ENCODE assay signal across 12 cellular contexts in genomic region chr1:32438777-32439176, GRCh38. TPM values are rescaled to one million over a fixed set of nuclear protein-coding genes. Genes with fewer than 3 reads are reported as not detected.
A peak's percentile ranks its signal among the peaks of the same experiment; 100 is the strongest.
DNase-seq lines count a peak whose midpoint lies in the region; ATAC-seq, FAIRE-seq and TF ChIP-seq lines count a peak whose summit lies in the region.
"Not testable (repeated sequence)": the region's sequence is repeated elsewhere in the genome, so short reads cannot be mapped to it uniquely, and the experiment has no call there.
"Had no signal": no experiment of that assay in that cellular context is flagged by ENCODE, and none has a peak within 500 bp of the region (broad histone marks: within the 10 kb centered on the region; RNA-seq: fewer than 3 reads in every experiment).

No MANE protein-coding gene starts in this region.

- H3K4me3 ChIP-seq in HUES6 (ENCODE audit: low read depth, low read length); iPS-18a (ENCODE audit: low read length); mesendoderm (ENCODE audit: low read length); trophoblast cell (ENCODE audit: low read depth, low read length): not testable (repeated sequence)
- peak overlapping the region in 1 of 4 experiments; percentile 6; a peak in 1 of 8 replicates for H3K4me3 ChIP-seq in H1 (ENCODE audit: extremely low read depth in 1 of 4, insufficient read depth in 2 of 4, low read depth in 3 of 4, low read length in 4 of 4)

- not testable (repeated sequence) for H3K23me2 ChIP-seq in H9 (ENCODE audit: insufficient read length, low read depth, low read length, poor library complexity, severe bottlenecking); H1 (ENCODE audit: low read depth, low read length)

- H3K79me2 ChIP-seq in H9 (ENCODE audit: insufficient read depth, low read length); H1 (ENCODE audit: control insufficient read depth in 1 of 2, insufficient read depth in 2 of 2, low read length in 2 of 2); mesendoderm (ENCODE audit: control insufficient read depth, insufficient read depth, low read length); trophoblast cell (ENCODE audit: control insufficient read depth, insufficient read depth, low read length, poor library complexity): not testable (repeated sequence)

- not testable (repeated sequence) for H3K79me1 ChIP-seq in H9 (ENCODE audit: insufficient read depth, low read depth, low read length, poor library complexity, severe bottlenecking); H1 (ENCODE audit: low read depth, low read length); mesendoderm (ENCODE audit: low read length); trophoblast cell (ENCODE audit: low read length)

- H3K18ac ChIP-seq in H9 (ENCODE audit: insufficient read length, low read depth, low read length); trophoblast cell (ENCODE audit: low read length): not testable (repeated sequence)
- H3K18ac ChIP-seq in H1 (ENCODE audit: extremely low read depth, low read length) (peak overlapping the region; percentile 62; the same call in 1 of the 2 replicates), mesendoderm (ENCODE audit: low read length) (peak overlapping the region; percentile 94)

- H4K5ac ChIP-seq in H9 (ENCODE audit: insufficient read length, low read depth, low read length); mesendoderm (ENCODE audit: low read length): not testable (repeated sequence)
- H4K5ac ChIP-seq in H1 (ENCODE audit: insufficient read length, low read depth, low read length) = peak overlapping the region; percentile 85

- not testable (repeated sequence) for FAIRE-seq in H1 (lab: Jason Lieb, UNC)

- not testable (repeated sequence) for H3K4me2 ChIP-seq in H9 (ENCODE audit: insufficient read depth, insufficient read length, low read length); mesendoderm (ENCODE audit: low read length); trophoblast cell (ENCODE audit: low read length)
- 0 out of 4 replicates have a peak overlapping the region, but pooled peaks of 1 of the 2 experiments have one; percentile 0 for H3K4me2 ChIP-seq in H1 (ENCODE audit: insufficient read depth in 1 of 2, low read depth in 2 of 2, low read length in 2 of 2)

- no CpG with 5 or more reads among the region's 4 CpGs for WGBS in H9 (ENCODE audit: extremely low coverage, insufficient read length, low lambda C conversion rate)
- 98% methylated on average over 3 of the region's 4 CpGs; no CpG with 5 or more reads in 1 of the 2 experiments for WGBS in H1 (ENCODE audit: extremely low coverage in 1 of 2, insufficient coverage in 1 of 2, insufficient read length in 1 of 2, insufficient replicate concordance in 2 of 2, low coverage in 1 of 2, low lambda C conversion rate in 2 of 2, missing lambda C conversion rate in 1 of 2), 2 experiments
- WGBS in mesendoderm (ENCODE audit: extremely low coverage, insufficient coverage, low lambda C conversion rate) = no CpG with 5 or more reads among the region's 4 CpGs
- no CpG with 5 or more reads among the region's 4 CpGs for WGBS in trophoblast cell (ENCODE audit: extremely low coverage, insufficient coverage, insufficient read length)

- not testable (repeated sequence) for H3K4me3 Mint-ChIP-seq in H9, WTC11

- H3K9ac ChIP-seq in H9 (ENCODE audit: extremely low read depth, insufficient read length, low read length); H1 (replicated peaks in 1 of 4; ENCODE audit: extremely low read depth in 1 of 4, low read depth in 3 of 4, low read length in 3 of 4); iPS-18a (ENCODE audit: low read length); mesendoderm (ENCODE audit: low read length); trophoblast cell (ENCODE audit: low read length): not testable (repeated sequence)
- peak overlapping the region; percentile 48 for H3K9ac ChIP-seq in HUES6 (ENCODE audit: low read length)

- POLR2A ChIA-PET in WTC11 (lab: Charles Lee) = interaction anchor here (0.6 to 0.8 kb wide), 2 partner anchors 16 to 103 kb away, joined by 4 to 5 read pairs; partner anchors contain the start of gene MARCKSL1
- POLR2A ChIA-PET in H1 (lab: Charles Lee; ENCODE audit: partially characterized antibody) = interaction anchor here (0.7 to 3.8 kb wide), 4 partner anchors 12 to 251 kb away, joined by 3 to 17 read pairs (median 4); partner anchors contain the start of gene ZBTB8B

- not testable (repeated sequence) for H3K27me3 ChIP-seq in H9 (ENCODE audit: insufficient read depth, low read length); HUES6 (ENCODE audit: control insufficient read depth, insufficient read depth, low read length); H1 (replicated peaks in 1 of 4; ENCODE audit: control insufficient read depth in 3 of 4, extremely low read depth in 1 of 4, insufficient read depth in 3 of 4, low read length in 3 of 4); iPS-18a (ENCODE audit: control insufficient read depth, insufficient read depth, low read length); mesendoderm (ENCODE audit: insufficient read depth, low read length, poor library complexity); trophoblast cell (ENCODE audit: insufficient read depth, low read length)

- H4K91ac ChIP-seq in H9 (ENCODE audit: insufficient read length, low read depth, low read length); trophoblast cell (ENCODE audit: low read depth, low read length): not testable (repeated sequence)
- peak overlapping the region; percentile 97 for H4K91ac ChIP-seq in H1 (replicated peaks; ENCODE audit: insufficient read length, low read length)

- H4K12ac ChIP-seq in trophoblast cell (ENCODE audit: low read depth, low read length) = not testable (repeated sequence)

- not testable (repeated sequence) for H2AFZ ChIP-seq in H9 (ENCODE audit: low read length); H1 (ENCODE audit: low read length); trophoblast cell (ENCODE audit: insufficient read depth, low read length, poor library complexity)

- H2AK5ac ChIP-seq in H9 (ENCODE audit: insufficient read length, low read length); trophoblast cell (ENCODE audit: low read length): not testable (repeated sequence)
- H2AK5ac ChIP-seq in H1 (ENCODE audit: low read depth, low read length) (peak overlapping the region; percentile 65; the same call in 1 of the 2 replicates), mesendoderm (ENCODE audit: low read length) (peak overlapping the region; percentile 15)

- H2BK12ac ChIP-seq in H9 (ENCODE audit: insufficient read length, low read depth, low read length); trophoblast cell (ENCODE audit: low read length): not testable (repeated sequence)
- H2BK12ac ChIP-seq in H1 (ENCODE audit: low read depth, low read length) = peak overlapping the region; percentile 84; the same call in 1 of the 2 replicates

- not testable (repeated sequence) for H4K20me1 ChIP-seq in H9 (ENCODE audit: control insufficient read depth, insufficient read depth, insufficient read length); H1 (replicated peaks in 1 of 2; ENCODE audit: control insufficient read depth in 1 of 2, insufficient read depth in 2 of 2, low read length in 2 of 2)

- H3K9me3 Mint-ChIP-seq in H9 = peaks cover 35 to 36% of the 10 kb centered on the region in 2 experiments
- peaks cover 15% of the 10 kb centered on the region for H3K9me3 Mint-ChIP-seq in WTC11

- not testable (repeated sequence) for H3K4ac ChIP-seq in H9 (ENCODE audit: low read depth, low read length); H1 (replicated peaks; ENCODE audit: insufficient read length, low read depth, low read length); trophoblast cell (ENCODE audit: low read depth, low read length)
- H3K4ac ChIP-seq in mesendoderm (ENCODE audit: low read depth, low read length) = peak overlapping the region; percentile 18

- peak overlapping the region in 1 of 3 experiments; percentile 97; a peak in 5 of 7 replicates for H3K27ac Mint-ChIP-seq in H9
- H3K27ac Mint-ChIP-seq in WTC11 = peak overlapping the region; percentile 99

- H3T11ph ChIP-seq in H9 (ENCODE audit: low read length) = not testable (repeated sequence)

- H3K14ac ChIP-seq in H9 (ENCODE audit: insufficient read depth, low read length); H1 (ENCODE audit: insufficient read length); trophoblast cell (ENCODE audit: low read length): not testable (repeated sequence)

- not testable (repeated sequence) for H3K27ac ChIP-seq in H9 (ENCODE audit: insufficient read length, low read depth, low read length)
- H3K27ac ChIP-seq in HUES6 (ENCODE audit: low read depth, low read length) (peak overlapping the region; percentile 88; the same call in 1 of the 2 replicates), H1 (ENCODE audit: low read depth, low read length) (peak overlapping the region; percentile 34; the same call in 1 of the 2 replicates), iPS-18a (ENCODE audit: low read length) (peak overlapping the region; percentile 75), mesendoderm (ENCODE audit: low read depth, low read length) (peak overlapping the region; percentile 84), trophoblast cell (ENCODE audit: low read depth, low read length) (peak overlapping the region; percentile 19)

- TF ChIP-seq POLR2A in H1 (IDR thresholded peaks at IDR 0.05; ENCODE audit: control extremely low read depth in 1 of 2, low read depth in 2 of 2, low read length in 2 of 2) = not testable (repeated sequence)

- H2BK20ac ChIP-seq in H9 (ENCODE audit: low read depth, low read length, poor library complexity, severe bottlenecking) (peak overlapping the region; percentile 95), H1 (ENCODE audit: low read length) (peak overlapping the region; percentile 98; the same call in 1 of the 2 replicates)

- H3K36me3 Mint-ChIP-seq in H9 (ENCODE audit: insufficient read depth in 1 of 3, low read depth in 3 of 3) (peaks cover 6 to 36% (median 20%) of the 10 kb centered on the region in 3 experiments; a peak in 6 of 7 replicates), WTC11 (peaks cover 19% of the 10 kb centered on the region)

- not testable (repeated sequence) for H2BK5ac ChIP-seq in H9 (ENCODE audit: insufficient read length, low read length); trophoblast cell (ENCODE audit: low read depth, low read length, poor library complexity)
- H2BK5ac ChIP-seq in H1 (ENCODE audit: low read depth, low read length) (peak overlapping the region; percentile 74; the same call in 1 of the 2 replicates), mesendoderm (ENCODE audit: low read length) (peak overlapping the region; percentile 52)

- H3K56ac ChIP-seq in H9 (ENCODE audit: insufficient read length, low read depth, low read length); H1 (replicated peaks; ENCODE audit: insufficient read length, low read depth, low read length): not testable (repeated sequence)
- H3K56ac ChIP-seq in mesendoderm (ENCODE audit: low read length) = peak overlapping the region; percentile 25

- not testable (repeated sequence) for H3K23ac ChIP-seq in H9 (ENCODE audit: insufficient read length, low read depth, low read length); H1 (ENCODE audit: insufficient read length); mesendoderm (ENCODE audit: low read length); trophoblast cell (ENCODE audit: low read length)

- H3K4me1 ChIP-seq in H9 (ENCODE audit: insufficient read depth, low read length); iPS-18a (ENCODE audit: control insufficient read depth, low read depth, low read length); mesendoderm (ENCODE audit: control insufficient read depth, low read depth, low read length); trophoblast cell (ENCODE audit: control insufficient read depth in 1 of 2, insufficient read depth in 2 of 2, low read length in 2 of 2): not testable (repeated sequence)
- peaks cover 10% of the 10 kb centered on the region for H3K4me1 ChIP-seq in HUES6 (ENCODE audit: control insufficient read depth, insufficient read depth, low read length)
- H3K4me1 ChIP-seq in H1 (replicated peaks in 1 of 4; ENCODE audit: control insufficient read depth in 3 of 4, insufficient read depth in 4 of 4, low read length in 3 of 4) = peaks cover 0 to 11% (median 4%) of the 10 kb centered on the region in 4 experiments; a peak in 3 of 7 replicates

- not testable (repeated sequence) for H3K9me3 ChIP-seq in H9 (ENCODE audit: control insufficient read depth, low read depth, low read length); iPS-18a (ENCODE audit: control insufficient read depth, low read depth, low read length); trophoblast cell (ENCODE audit: insufficient read depth, low read depth, low read length)
- H3K9me3 ChIP-seq in HUES6 (ENCODE audit: control insufficient read depth, insufficient read depth, low read depth, low read length) = peaks cover 14% of the 10 kb centered on the region; the same call in 1 of the 2 replicates
- H3K9me3 ChIP-seq in H1 (ENCODE audit: insufficient read depth in 2 of 2, low read depth in 1 of 2, low read length in 1 of 2) = peaks cover 11 to 13% of the 10 kb centered on the region in 2 experiments; a peak in 2 of 4 replicates

- peaks cover 13 to 36% of the 10 kb centered on the region in 2 experiments for H3K4me1 Mint-ChIP-seq in H9
- H3K4me1 Mint-ChIP-seq in WTC11 = peaks cover 32% of the 10 kb centered on the region

- ATAC-seq in WTC11 = not testable (repeated sequence)

- not testable (repeated sequence) for TF ChIP-seq CTCF in H9 (conservative IDR thresholded peaks at IDR 0.05); WTC11 (IDR thresholded peaks at IDR 0.05); H1 (IDR thresholded peaks at IDR 0.05; ENCODE audit: control extremely low read depth in 1 of 3, insufficient read depth in 1 of 3, low read depth in 1 of 3, low read length in 3 of 3)

- not testable (repeated sequence) for TF ChIP-seq EP300 in H1 (IDR thresholded peaks at IDR 0.05; ENCODE audit: borderline replicate concordance in 1 of 2, low read depth in 2 of 2, low read length in 2 of 2)

- not testable (repeated sequence) for H4K8ac ChIP-seq in H9 (replicated peaks; ENCODE audit: insufficient read length, low read depth, low read length); trophoblast cell (ENCODE audit: low read depth, low read length)
- H4K8ac ChIP-seq in H1 (ENCODE audit: extremely low read depth, insufficient read depth, low read length) (peak overlapping the region; percentile 14; the same call in 1 of the 2 replicates), mesendoderm (ENCODE audit: low read depth, low read length) (peak overlapping the region; percentile 28)

- H2BK15ac ChIP-seq in H9 (ENCODE audit: low read depth, low read length); H1 (ENCODE audit: low read length); mesendoderm (replicated peaks; ENCODE audit: low read depth): not testable (repeated sequence)

- not testable (repeated sequence) for TF ChIP-seq RAD21 in H1 (IDR thresholded peaks at IDR 0.05 in 1 of 2, conservative IDR thresholded peaks at IDR 0.05 in 1 of 2; ENCODE audit: low read depth in 2 of 2, low read length in 2 of 2)

- not testable (repeated sequence) for H3K27me3 Mint-ChIP-seq in H9 (ENCODE audit: low read depth); WTC11 (ENCODE audit: low read depth)

- CTCF ChIA-PET in WTC11 (lab: Charles Lee) = interaction anchor here (0.6 to 1.4 kb wide), 3 partner anchors 9 to 315 kb away, joined by 4 to 7 read pairs (median 5); no protein-coding TSS in a partner anchor
- CTCF ChIA-PET in H1 (lab: Charles Lee; ENCODE audit: partially characterized antibody) = interaction anchor here (0.9 to 2.8 kb wide), 4 partner anchors 10 to 97 kb away, joined by 3 to 10 read pairs (median 4); no protein-coding TSS in a partner anchor

- not testable (repeated sequence) for H2BK120ac ChIP-seq in H9 (ENCODE audit: low read depth, low read length, poor library complexity, severe bottlenecking); trophoblast cell (ENCODE audit: insufficient read depth, low read length, poor library complexity)
- H2BK120ac ChIP-seq in H1 (replicated peaks; ENCODE audit: low read depth, low read length) (peak overlapping the region; percentile 96), mesendoderm (ENCODE audit: low read depth, low read length) (peak overlapping the region; percentile 88)

- H3K36me3 ChIP-seq in HUES6 (ENCODE audit: control insufficient read depth, insufficient read depth, low read length); H1 (ENCODE audit: control insufficient read depth in 2 of 4, insufficient read depth in 4 of 4, low read length in 3 of 4); iPS-18a (ENCODE audit: control insufficient read depth, low read depth, low read length); mesendoderm (ENCODE audit: control insufficient read depth, insufficient read depth, low read length); trophoblast cell (ENCODE audit: control insufficient read depth in 1 of 2, insufficient read depth in 2 of 2, low read length in 2 of 2): not testable (repeated sequence)

- DNase-seq in H9; WTC11 (ENCODE audit: low spot score); H1 (ENCODE audit: low read depth in 1 of 2, low spot score in 2 of 2); mesendoderm; trophoblast cell: not testable (repeated sequence)

RNA-seq across cellular contexts. Expression of gene ZBTB8B, which starts 26.1 kb away (rescaled TPM):
- total RNA-seq in H9 (2021) = 1.6 and 1.9 TPM in 2 replicates
- total RNA-seq in WTC11 (2021) = 2.7 to 3.8 TPM (median 3.7 TPM) in 3 replicates
- 3.5 and 3.7 TPM in 2 replicates for total RNA-seq in H1 (2021; fragmentation: NEBNext Ultra II Directional; extraction: Animal tissue kit (Norgen Biotek cat#: 25700))
- polyA plus RNA-seq in H1 (2011; rRNA removed) = 1.2 and 1.3 TPM in 2 replicates
- 1.5 TPM for polyA plus RNA-seq in H1 (2011; cell fraction: cytosol; rRNA removed)
- polyA plus RNA-seq in H1 (2011; cell fraction: nucleus; rRNA removed) = 1.6 TPM
- polyA plus RNA-seq in H1 (2012, experiment 1 of 2) = 1.5 to 2.7 TPM (median 2.0 TPM) in 4 replicates
- polyA plus RNA-seq in H1 (2012, experiment 2 of 2) = 0.54 TPM
- 1.7 TPM for polyA plus RNA-seq in H1 (2013, experiment 1 of 2)
- polyA plus RNA-seq in H1 (2013, experiment 2 of 2) = 1.6 TPM
- 2.8 and 3.0 TPM in 2 replicates for polyA minus RNA-seq in H1 (2011; rRNA and poly(A)+ RNA removed)
- 1.7 TPM for polyA minus RNA-seq in H1 (2011; cell fraction: cytosol; rRNA and poly(A)+ RNA removed)
- 2.3 TPM for polyA minus RNA-seq in H1 (2011; cell fraction: nucleus; rRNA and poly(A)+ RNA removed)
- 0.59 TPM for polyA plus RNA-seq in mesendoderm (2013, experiment 1 of 2)
- 0.59 TPM for polyA plus RNA-seq in mesendoderm (2013, experiment 2 of 2)
- polyA plus RNA-seq in trophoblast cell (2013) = 0.69 and 0.79 TPM in 2 replicates
- total RNA-seq: CD4-positive, alpha-beta memory T cell; CD4-positive, CD25-positive, alpha-beta regulatory T cell; CD8-positive, alpha-beta memory T cell had no signal
- polyA plus RNA-seq: AG04450; CD14-positive monocyte; CD4-positive, alpha-beta memory T cell; CD4-positive, CD25-positive, alpha-beta regulatory T cell; CD8-positive, alpha-beta memory T cell had no signal

RNA-seq across cellular contexts. Expression of gene BSDC1, which starts 44.5 kb away (rescaled TPM):
- total RNA-seq in H9 (2021) = 50.7 and 52.6 TPM in 2 replicates
- total RNA-seq in WTC11 (2021) = 42.4 to 44.3 TPM (median 43.6 TPM) in 3 replicates
- 40.7 and 42.9 TPM in 2 replicates for total RNA-seq in H1 (2021; fragmentation: NEBNext Ultra II Directional; extraction: Animal tissue kit (Norgen Biotek cat#: 25700))
- polyA plus RNA-seq in H1 (2011; rRNA removed) = 23.3 and 24.8 TPM in 2 replicates
- polyA plus RNA-seq in H1 (2011; cell fraction: cytosol; rRNA removed) = 33.0 TPM
- 50.6 TPM for polyA plus RNA-seq in H1 (2011; cell fraction: nucleus; rRNA removed)
- 31.2 to 34.6 TPM (median 32.6 TPM) in 4 replicates for polyA plus RNA-seq in H1 (2012, experiment 1 of 2)
- 27.9 TPM for polyA plus RNA-seq in H1 (2012, experiment 2 of 2)
- polyA plus RNA-seq in H1 (2013, experiment 1 of 2) = 29.6 TPM
- 27.2 TPM for polyA plus RNA-seq in H1 (2013, experiment 2 of 2)
- polyA minus RNA-seq in H1 (2011; rRNA and poly(A)+ RNA removed) = 33.0 and 33.3 TPM in 2 replicates
- 19.5 TPM for polyA minus RNA-seq in H1 (2011; cell fraction: cytosol; rRNA and poly(A)+ RNA removed)
- 33.1 TPM for polyA minus RNA-seq in H1 (2011; cell fraction: nucleus; rRNA and poly(A)+ RNA removed)
- 27.3 TPM for polyA plus RNA-seq in mesendoderm (2013, experiment 1 of 2)
- 27.9 TPM for polyA plus RNA-seq in mesendoderm (2013, experiment 2 of 2)
- 41.3 and 43.8 TPM in 2 replicates for polyA plus RNA-seq in trophoblast cell (2013)
